ENCODE assay signal across 13 cellular contexts in the genomic region with DNA sequence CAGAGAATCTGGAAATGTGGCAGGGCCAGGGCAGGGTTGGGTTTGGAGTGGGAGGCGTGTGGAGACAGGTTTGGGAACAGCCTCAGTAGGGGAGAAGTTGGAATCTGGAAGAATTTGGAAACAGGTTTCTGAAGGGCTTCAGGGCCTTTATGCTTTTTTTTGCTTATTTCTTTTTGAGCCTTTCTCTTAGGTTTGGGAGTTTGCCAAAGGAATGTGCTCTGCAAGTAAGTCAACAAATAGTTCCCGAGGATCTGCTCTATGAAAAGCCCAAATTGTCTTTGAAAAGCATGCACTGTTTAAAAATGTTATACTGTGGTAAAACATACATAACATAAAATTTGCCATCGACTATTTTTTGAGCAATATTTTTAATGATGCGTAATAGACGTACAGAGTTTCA.
DNase-seq lines count a peak whose midpoint lies in the region; ATAC-seq and TF ChIP-seq lines count a peak whose summit lies in the region.
"Had no signal": no experiment of that assay in that cellular context is flagged by ENCODE, and none has a peak within 500 bp of the region (broad histone marks: within the 10 kb centered on the region; RNA-seq: fewer than 3 reads in every experiment).

No MANE protein-coding gene starts in this region.

- H3K27ac Mint-ChIP-seq in activated naive CD8-positive, alpha-beta T cell treated with anti-CD3 and anti-CD28 coated beads for 36 hours, result no peak overlapping the region
- H3K27ac Mint-ChIP-seq: activated CD8-positive, alpha-beta memory T cell treated with anti-CD3 and anti-CD28 coated beads, Interleukin-2, amount 10 ng/mL, durations not matched to agents 7 days and 5 days had no signal

- H4K20me1 ChIP-seq in hepatocyte (ENCODE audit: insufficient read depth, poor library complexity, severe bottlenecking), result no peaks in the 10 kb centered on the region

- no peak for ATAC-seq in body of pancreas
- ATAC-seq: activated CD8-positive, alpha-beta memory T cell treated with anti-CD3 and anti-CD28 coated beads, Interleukin-2, amount 10 ng/mL, durations not matched to agents 7 days and 5 days had no signal

- no peak overlapping the region for H3K4me2 ChIP-seq in hepatocyte

- H3K4me1 Mint-ChIP-seq in activated naive CD8-positive, alpha-beta T cell treated with anti-CD3 and anti-CD28 coated beads for 36 hours, result peaks cover 34% of the 10 kb centered on the region

- intact Hi-C loops in body of pancreas (cut with DNase I) (no loop called here), stomach (cut with DNase I; ENCODE audit: low total_unique reads) (no loop called here)

- no peak overlapping the region for H3K4me3 ChIP-seq in body of pancreas
- H3K4me3 ChIP-seq in hepatocyte, result no peak overlapping the region
- H3K4me3 ChIP-seq in stomach, result no peak overlapping the region
- no peak overlapping the region for H3K4me3 ChIP-seq in Peyer's patch

- no peaks in the 10 kb centered on the region for H3K79me2 ChIP-seq in hepatocyte

- peaks cover 25% of the 10 kb centered on the region for H3K27me3 Mint-ChIP-seq in activated naive CD8-positive, alpha-beta T cell treated with anti-CD3 and anti-CD28 coated beads for 36 hours
- H3K27me3 Mint-ChIP-seq: activated CD8-positive, alpha-beta memory T cell treated with anti-CD3 and anti-CD28 coated beads, Interleukin-2, amount 10 ng/mL, durations not matched to agents 7 days and 5 days had no signal

- no peaks in the 10 kb centered on the region for H3K36me3 Mint-ChIP-seq in activated naive CD8-positive, alpha-beta T cell treated with anti-CD3 and anti-CD28 coated beads for 36 hours

- TF ChIP-seq CTCF in body of pancreas (IDR thresholded peaks at IDR 0.05) (no peak), hepatocyte (IDR thresholded peaks at IDR 0.05; ENCODE audit: poor library complexity) (no peak), stomach (IDR thresholded peaks at IDR 0.05) (no peak), Peyer's patch (IDR thresholded peaks at IDR 0.05) (no peak)

- H3K9me3 ChIP-seq in body of pancreas (no peaks in the 10 kb centered on the region), hepatocyte (ENCODE audit: low read depth) (no peaks in the 10 kb centered on the region), stomach (no peaks in the 10 kb centered on the region), Peyer's patch (peaks cover 0 to 4% (median 0%) of the 10 kb centered on the region in 4 donors)

- H3K4me1 ChIP-seq in body of pancreas, result peaks cover 26% of the 10 kb centered on the region
- H3K4me1 ChIP-seq in hepatocyte (ENCODE audit: insufficient read depth), result peaks cover 44% of the 10 kb centered on the region
- H3K4me1 ChIP-seq in stomach, result peaks cover 36 to 62% (median 47%) of the 10 kb centered on the region in 4 donors
- H3K4me1 ChIP-seq in Peyer's patch, result peaks cover 8 to 40% (median 21%) of the 10 kb centered on the region in 4 donors

- H3K36me3 ChIP-seq in body of pancreas (replicated peaks in 1 of 2; ENCODE audit: insufficient read depth in 1 of 2, low read depth in 2 of 2), result no peaks in the 10 kb centered on the region
- H3K36me3 ChIP-seq in hepatocyte (replicated peaks; ENCODE audit: insufficient read depth, low read depth), result no peaks in the 10 kb centered on the region
- no peaks in the 10 kb centered on the region for H3K36me3 ChIP-seq in stomach
- H3K36me3 ChIP-seq in Peyer's patch, result no peaks in the 10 kb centered on the region

- WGBS in body of pancreas, 2 donors, result 60 to 66% methylated on average over 5 of the region's 5 CpGs
- WGBS in hepatocyte (ENCODE audit: low lambda C conversion rate, missing lambda C conversion rate), result 62% methylated on average over 5 of the region's 5 CpGs
- whole genome bisulfite sequencing in stomach, 5 donors, result 61 to 71% (median 64%) methylated on average over 5 of the region's 5 CpGs

- no peak overlapping the region for H2AFZ ChIP-seq in hepatocyte

- TF ChIP-seq EP300 in stomach (IDR thresholded peaks at IDR 0.05), result no peak

- H3K9me2 ChIP-seq in hepatocyte (replicated peaks; ENCODE audit: insufficient read depth), result no peaks in the 10 kb centered on the region

- H3K27ac ChIP-seq in body of pancreas, result peak overlapping the region in 3 of 4 donors; percentile 36 to 69 (median 58)
- H3K27ac ChIP-seq in hepatocyte, result peak overlapping the region; percentile 97
- peak overlapping the region in 3 of 5 donors; percentile 16 to 57 (median 37) for H3K27ac ChIP-seq in stomach
- peak overlapping the region in 2 of 4 donors; percentile 94 to 98 for H3K27ac ChIP-seq in Peyer's patch

- H3K27me3 ChIP-seq in body of pancreas, result no peaks in the 10 kb centered on the region
- H3K27me3 ChIP-seq in hepatocyte, result no peaks in the 10 kb centered on the region
- H3K27me3 ChIP-seq in stomach, result no peaks in the 10 kb centered on the region
- H3K27me3 ChIP-seq in Peyer's patch, result no peaks in the 10 kb centered on the region

- no peak overlapping the region for H3K4me3 Mint-ChIP-seq in activated naive CD8-positive, alpha-beta T cell treated with anti-CD3 and anti-CD28 coated beads for 36 hours
- H3K4me3 Mint-ChIP-seq: activated CD8-positive, alpha-beta memory T cell treated with anti-CD3 and anti-CD28 coated beads, Interleukin-2, amount 10 ng/mL, durations not matched to agents 7 days and 5 days had no signal

- peaks cover 14% of the 10 kb centered on the region for H3K9me3 Mint-ChIP-seq in activated naive CD8-positive, alpha-beta T cell treated with anti-CD3 and anti-CD28 coated beads for 36 hours

- TF ChIP-seq POLR2A in body of pancreas (IDR thresholded peaks at IDR 0.05) (no peak), stomach (IDR thresholded peaks at IDR 0.05) (no peak), Peyer's patch (IDR thresholded peaks at IDR 0.05) (no peak)

- DNase-seq in H4 (ENCODE audit: low spot score) (peak; percentile 34), body of pancreas (no peak), hepatocyte (ENCODE audit: low spot score) (peak; percentile 55), stomach (no peak), Peyer's patch (no peak), NCI-H82 (lab: John Stamatoyannopoulos, UW) (no peak)
- no peak for DNase-seq in activated naive CD8-positive, alpha-beta T cell treated with anti-CD3 and anti-CD28 coated beads for 36 hours
- DNase-seq in stimulated activated naive CD4-positive, alpha-beta T cell treated with Interleukin-2 at 50 U/mL for 16 hours (lab: John Stamatoyannopoulos, UW), result no peak
- DNase-seq: activated CD8-positive, alpha-beta memory T cell treated with anti-CD3 and anti-CD28 coated beads, Interleukin-2, amount 10 ng/mL, durations not matched to agents 7 days and 5 days; Karpas-422; NCI-H526 treated with DMSO at 0.1 percent for 48 hours; stimulated activated CD4-positive, alpha-beta T cell treated with anti-CD3 and anti-CD28 coated beads, Interleukin-12 subunit alpha, Interleukin-12 subunit beta, amount 100 ng/mL, for 4 hours; stimulated activated naive CD4-positive, alpha-beta T cell had no signal

Comparison
In these comparisons a context has a peak if more than half of its experiments do, and no peak if none do; other contexts are left out.
1. DNase-seq: peak in H4 (single experiment) and hepatocyte (single experiment); none in body of pancreas (0 of 4), stomach (single experiment), Peyer's patch (0 of 3), activated naive CD8-positive, alpha-beta T cell treated with anti-CD3 and anti-CD28 coated beads for 36 hours (single experiment), NCI-H82 (single experiment) and stimulated activated naive CD4-positive, alpha-beta T cell treated with Interleukin-2 at 50 U/mL for 16 hours (single experiment).